ENCODE assay signal across 11 cellular contexts in genomic region chr11:69654660-69655478, GRCh38. TPM values are rescaled to one million over a fixed set of nuclear protein-coding genes. Genes with fewer than 3 reads are reported as not detected.
DNase-seq lines count a peak whose midpoint lies in the region; ATAC-seq and TF ChIP-seq lines count a peak whose summit lies in the region.
"Had no signal": no experiment of that assay in that cellular context is flagged by ENCODE, and none has a peak within 500 bp of the region (broad histone marks: within the 10 kb centered on the region; RNA-seq: fewer than 3 reads in every experiment).

No MANE protein-coding gene starts in this region.

- no peaks in the 10 kb centered on the region for H3K9me3 Mint-ChIP-seq in neural crest cell
- H3K9me3 Mint-ChIP-seq: activated naive CD8-positive, alpha-beta T cell treated with anti-CD3 and anti-CD28 coated beads, Interleukin-2, amount 10 ng/mL, durations not matched to agents 7 days and 5 days had no signal

- H3K36me3 Mint-ChIP-seq in neural crest cell (ENCODE audit: low read depth) = peaks cover 14% of the 10 kb centered on the region
- H3K36me3 Mint-ChIP-seq: activated naive CD8-positive, alpha-beta T cell treated with anti-CD3 and anti-CD28 coated beads, Interleukin-2, amount 10 ng/mL, durations not matched to agents 7 days and 5 days had no signal

- DNase-seq in EH (ENCODE audit: low read depth) = peak; percentile 55
- peak; percentile 52 for DNase-seq in MG63
- DNase-seq in T47D (ENCODE audit: low read depth in 1 of 2, low spot score in 1 of 2) = peak; percentile 86 to 98
- no peak for DNase-seq in neural crest cell (ENCODE audit: low read depth, low spot score)
- no peak for DNase-seq in NCI-H2171 (lab: John Stamatoyannopoulos, UW)
- no peak for DNase-seq in inferior parietal cortex (ENCODE audit: extremely low spot score)
- DNase-seq in T-helper 2 cell = no peak
- DNase-seq: activated naive CD8-positive, alpha-beta T cell treated with anti-CD3 and anti-CD28 coated beads, Interleukin-2, amount 10 ng/mL, durations not matched to agents 7 days and 5 days; erythroblast; NCI-H2081 had no signal

- no peak for ATAC-seq in HG02642 (IDR thresholded peaks at IDR 0.05; ENCODE audit: poor library complexity, unreplicated experiment)

- H3K36me3 ChIP-seq in MG63 = peaks cover 45% of the 10 kb centered on the region

- no peaks in the 10 kb centered on the region for H3K27me3 ChIP-seq in MG63

- H3K27me3 Mint-ChIP-seq in neural crest cell (ENCODE audit: low read depth) = peaks cover 18% of the 10 kb centered on the region
- H3K27me3 Mint-ChIP-seq: activated naive CD8-positive, alpha-beta T cell treated with anti-CD3 and anti-CD28 coated beads, Interleukin-2, amount 10 ng/mL, durations not matched to agents 7 days and 5 days had no signal

- H3K4me3 ChIP-seq in MG63 = no peak overlapping the region

- H3K9me3 ChIP-seq in MG63 = no peaks in the 10 kb centered on the region

- H3K4me3 Mint-ChIP-seq in neural crest cell = peak overlapping the region; percentile 41
- H3K4me3 Mint-ChIP-seq: activated naive CD8-positive, alpha-beta T cell treated with anti-CD3 and anti-CD28 coated beads, Interleukin-2, amount 10 ng/mL, durations not matched to agents 7 days and 5 days had no signal

- H3K4me1 Mint-ChIP-seq in neural crest cell = peaks cover 51% of the 10 kb centered on the region

- in situ Hi-C loops in T47D (cut with HindIII; ENCODE audit: low pct_unique_long_range_greater_than_20kb, low sequenced_read_pairs) = loop anchor here (25.0 kb wide), 1 partner anchor 543 kb away; no protein-coding TSS in a partner anchor

- no peak for TF ChIP-seq CTCF in neural crest cell (conservative IDR thresholded peaks at IDR 0.05)

- H3K27ac Mint-ChIP-seq in neural crest cell (ENCODE audit: unreplicated experiment) = no peak overlapping the region
- H3K27ac Mint-ChIP-seq: activated naive CD8-positive, alpha-beta T cell treated with anti-CD3 and anti-CD28 coated beads, Interleukin-2, amount 10 ng/mL, durations not matched to agents 7 days and 5 days had no signal

RNA-seq across cellular contexts. Expression of gene CCND1, which starts 13.9 kb away (rescaled TPM):
- total RNA-seq in MG63 (2014; rRNA removed; shearing (Covaris generic); ENCODE audit: low replicate concordance) = 43.8 and 60.7 TPM in 2 replicates
- total RNA-seq in neural crest cell = 344 and 350 TPM in 2 replicates

RNA-seq across cellular contexts. Expression of gene LTO1, which starts 20.3 kb away (rescaled TPM):
- total RNA-seq in MG63 (2014; rRNA removed; shearing (Covaris generic); ENCODE audit: low replicate concordance) = 24.6 and 67.6 TPM in 2 replicates
- total RNA-seq in neural crest cell = 24.7 and 26.6 TPM in 2 replicates

RNA-seq across cellular contexts. Expression of gene FGF19, which starts 49.0 kb away (rescaled TPM):
- total RNA-seq in MG63 (2014; rRNA removed; shearing (Covaris generic); ENCODE audit: low replicate concordance) = not detected in 2 replicates
- total RNA-seq in neural crest cell = 0.21 and 0.34 TPM in 2 replicates
- total RNA-seq: activated naive CD8-positive, alpha-beta T cell treated with anti-CD3 and anti-CD28 coated beads, Interleukin-2, amount 10 ng/mL, durations not matched to agents 7 days and 5 days had no signal

Comparison
In these comparisons a context has a peak if more than half of its experiments do, and no peak if none do; other contexts are left out.
1. DNase-seq: peak in EH (single experiment), MG63 (single experiment) and T47D (2 of 2); none in neural crest cell (single experiment), NCI-H2171 (single experiment), inferior parietal cortex (single experiment) and T-helper 2 cell (0 of 5).